Comparison of ENCODE assay signal across 9 cellular contexts in the genomic region with DNA sequence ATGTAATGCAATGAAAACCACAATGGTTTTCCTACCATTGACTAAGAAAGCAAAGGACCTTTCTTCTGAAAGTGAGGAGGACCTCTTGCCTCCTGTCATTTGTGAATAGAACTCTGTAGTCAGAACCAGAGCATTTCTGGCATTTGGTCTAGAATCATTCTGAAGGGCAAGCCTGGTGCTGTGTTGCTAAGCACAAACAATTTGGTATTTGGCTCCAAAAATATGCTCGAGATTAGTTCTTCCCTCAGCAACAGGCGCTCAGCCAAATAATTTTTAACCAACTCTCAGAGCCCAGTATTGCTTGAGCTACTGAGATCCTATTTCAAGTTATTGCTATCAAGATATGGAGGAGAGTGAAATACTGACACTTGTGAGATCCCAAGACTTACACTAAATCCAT.
DNase-seq lines count a peak whose midpoint lies in the region; TF ChIP-seq lines count a peak whose summit lies in the region.
"Had no signal": no experiment of that assay in that cellular context is flagged by ENCODE, and none has a peak within 500 bp of the region (broad histone marks: within the 10 kb centered on the region; RNA-seq: fewer than 3 reads in every experiment).

No MANE protein-coding gene starts in this region.

- no peak overlapping the region for H2AFZ ChIP-seq in hepatocyte

- no peak overlapping the region for H3K4me2 ChIP-seq in hepatocyte

- no peak overlapping the region for H3K27ac ChIP-seq in hepatocyte

- H4K20me1 ChIP-seq in hepatocyte (ENCODE audit: insufficient read depth, poor library complexity, severe bottlenecking), result no peaks in the 10 kb centered on the region

- H3K36me3 ChIP-seq in hepatocyte (replicated peaks; ENCODE audit: insufficient read depth, low read depth), result no peaks in the 10 kb centered on the region

- 66% methylated on average over 2 of the region's 2 CpGs for WGBS in hepatocyte (ENCODE audit: low lambda C conversion rate, missing lambda C conversion rate)

- H3K79me2 ChIP-seq in hepatocyte, result no peaks in the 10 kb centered on the region

- TF ChIP-seq CTCF in retinal pigment epithelial cell (conservative IDR thresholded peaks at IDR 0.05; ENCODE audit: low read depth, low read length) (no peak), hepatocyte (IDR thresholded peaks at IDR 0.05; ENCODE audit: poor library complexity) (no peak)

- H3K4me1 ChIP-seq in hepatocyte (ENCODE audit: insufficient read depth), result no peaks in the 10 kb centered on the region

- H3K9me3 ChIP-seq in hepatocyte (ENCODE audit: low read depth), result no peaks in the 10 kb centered on the region
- H3K9me3 ChIP-seq: mucosa of descending colon had no signal

- DNase-seq in HCEC 1CT, result peak; percentile 55
- peak; percentile 80 for DNase-seq in amniotic epithelial cell (ENCODE audit: low read depth)
- peak; percentile 79 for DNase-seq in foreskin melanocyte
- peak; percentile 82 for DNase-seq in retinal pigment epithelial cell (ENCODE audit: low read depth)
- no peak for DNase-seq in activated CD4-positive, alpha-beta T cell treated with anti-CD3 and anti-CD28 coated beads for 48 hours
- DNase-seq in HPDE6-E6E7 (ENCODE audit: extremely low spot score), result no peak
- DNase-seq in hepatocyte (ENCODE audit: low spot score), result no peak
- no peak for DNase-seq in stimulated activated naive CD4-positive, alpha-beta T cell (lab: John Stamatoyannopoulos, UW)

- H3K27me3 ChIP-seq in hepatocyte, result no peaks in the 10 kb centered on the region

- no peaks in the 10 kb centered on the region for H3K9me2 ChIP-seq in hepatocyte (replicated peaks; ENCODE audit: insufficient read depth)

- H3K4me3 ChIP-seq in retinal pigment epithelial cell (ENCODE audit: low read length) (no peak overlapping the region), hepatocyte (no peak overlapping the region)
- H3K4me3 ChIP-seq: mucosa of descending colon had no signal

Comparison
In these comparisons a context has a peak if more than half of its experiments do, and no peak if none do; other contexts are left out.
1. DNase-seq: peak in HCEC 1CT (single experiment), amniotic epithelial cell (single experiment), foreskin melanocyte (single experiment) and retinal pigment epithelial cell (single experiment); none in activated CD4-positive, alpha-beta T cell treated with anti-CD3 and anti-CD28 coated beads for 48 hours (single experiment), HPDE6-E6E7 (single experiment), hepatocyte (single experiment) and stimulated activated naive CD4-positive, alpha-beta T cell (0 of 6).